Comparison of ENCODE assay signal across 10 cellular contexts in the genomic region with DNA sequence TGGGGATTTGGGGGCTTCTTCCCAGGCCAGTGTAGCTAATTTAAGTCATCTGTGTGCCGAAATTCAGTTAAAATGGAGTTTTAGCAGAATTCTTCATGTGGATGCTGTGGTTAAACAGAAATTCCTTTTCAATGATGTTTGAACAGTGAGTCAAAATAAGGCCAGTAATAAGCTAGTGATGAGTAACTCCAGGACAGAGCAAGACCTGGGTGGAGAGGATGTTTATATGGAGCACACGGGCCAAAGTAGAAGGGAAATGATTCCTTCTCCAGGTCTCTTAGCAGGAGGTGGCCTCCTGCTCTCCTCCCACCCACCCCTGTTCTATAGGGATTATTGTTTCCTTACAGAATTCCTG. TPM values are rescaled to one million over a fixed set of nuclear protein-coding genes. Genes with fewer than 3 reads are reported as not detected.
DNase-seq lines count a peak whose midpoint lies in the region; ATAC-seq, FAIRE-seq and TF ChIP-seq lines count a peak whose summit lies in the region.
"Had no signal": no experiment of that assay in that cellular context is flagged by ENCODE, and none has a peak within 500 bp of the region (broad histone marks: within the 10 kb centered on the region; RNA-seq: fewer than 3 reads in every experiment).

No MANE protein-coding gene starts in this region.

- no peak for TF ChIP-seq POLR2A in esophagus muscularis mucosa (IDR thresholded peaks at IDR 0.05; ENCODE audit: low read depth)

- DNase-seq in AG20443 (ENCODE audit: low spot score) (peak; percentile 84), Panc1 (ENCODE audit: low read depth, low spot score) (peak; percentile 81), esophagus muscularis mucosa (ENCODE audit: extremely low spot score) (no peak), pancreas (no peak), NCI-H2081 (lab: John Stamatoyannopoulos, UW) (no peak)
- DNase-seq in activated T-cell treated with anti-CD3 and anti-CD28 coated beads, Interleukin-2, amount 50 U/mL, for 1 hour: no peak

- in situ Hi-C loops in Panc1 (cut with HindIII; ENCODE audit: low pct_unique_long_range_greater_than_20kb, low sequenced_read_pairs): no loop called here

- no TSS peak for BruUV-seq in Panc1 (replicated peaks; lab: Mats Ljungman, UMichigan)

- H3K4me1 ChIP-seq in Panc1 (ENCODE audit: control insufficient read depth, insufficient read depth, low read length) (peaks cover 81% of the 10 kb centered on the region), esophagus muscularis mucosa (peaks cover 8 to 10% (median 9%) of the 10 kb centered on the region in 4 donors), pancreas (no peaks in the 10 kb centered on the region)

- H3K27ac ChIP-seq in Panc1 (ENCODE audit: low read length) (peak overlapping the region; percentile 100), esophagus muscularis mucosa (replicated peaks in 1 of 4) (peak overlapping the region; percentile 30 to 48 (median 46)), pancreas (peak overlapping the region in 3 of 4 donors; percentile 11 to 41 (median 38))

- TF ChIP-seq EP300 in esophagus muscularis mucosa (IDR thresholded peaks at IDR 0.05): no peak

- no peaks in the 10 kb centered on the region for H3K27me3 ChIP-seq in Panc1 (ENCODE audit: control insufficient read depth, insufficient read depth, low read length)
- H3K27me3 ChIP-seq in esophagus muscularis mucosa: no peaks in the 10 kb centered on the region
- no peaks in the 10 kb centered on the region for H3K27me3 ChIP-seq in pancreas

- TF ChIP-seq CTCF in Panc1 (IDR thresholded peaks at IDR 0.05): no peak
- no peak for TF ChIP-seq CTCF in esophagus muscularis mucosa (IDR thresholded peaks at IDR 0.05)
- TF ChIP-seq CTCF in pancreas (IDR thresholded peaks at IDR 0.05): no peak

- peaks cover 3% of the 10 kb centered on the region; the same call in 1 of the 2 replicates for H3K9me3 ChIP-seq in Panc1 (ENCODE audit: control insufficient read depth, insufficient read depth, low read depth, low read length)
- H3K9me3 ChIP-seq in esophagus muscularis mucosa: no peaks in the 10 kb centered on the region
- no peaks in the 10 kb centered on the region for H3K9me3 ChIP-seq in pancreas

- intact Hi-C loops in Panc1 (cut with micrococcal nuclease; ENCODE audit: unreplicated experiment) (no loop called here), esophagus muscularis mucosa (cut with DNase I) (no loop called here), pancreas (cut with DNase I) (no loop called here)

- ATAC-seq in Panc1 (peak; percentile 86), pancreas (peak in 3 of 4 donors; percentile 48 to 68 (median 60)), GM19035 (IDR thresholded peaks at IDR 0.05; ENCODE audit: unreplicated experiment) (no peak), GM21737 (IDR thresholded peaks at IDR 0.05; ENCODE audit: unreplicated experiment) (no peak)

- H3K4me3 ChIP-seq in Panc1 (ENCODE audit: low read depth in 2 of 2, low read length in 2 of 2) (0 out of 4 replicates have a peak overlapping the region, but pooled peaks of 1 of the 2 experiments have one; percentile 19), esophagus muscularis mucosa (no peak overlapping the region), pancreas (no peak overlapping the region)

- WGBS in esophagus muscularis mucosa: 56% methylated on average over 2 of the region's 2 CpGs
- 75 to 80% methylated on average over 2 of the region's 2 CpGs for WGBS in pancreas, 2 donors

- CTCF ChIA-PET in Panc1 (lab: Charles Lee): no interaction called here

- FAIRE-seq in pancreas (lab: Jason Lieb, UNC): no peak
- FAIRE-seq: D721Med, TTC549 had no signal

- POLR2A ChIA-PET in Panc1 (lab: Charles Lee): interaction anchor here (1.3 to 1.8 kb wide), 2 partner anchors 17 to 34 kb away, joined by 3 to 7 read pairs; no protein-coding TSS in a partner anchor

- no peaks in the 10 kb centered on the region for H3K36me3 ChIP-seq in Panc1 (ENCODE audit: control insufficient read depth, insufficient read depth, low read length)
- H3K36me3 ChIP-seq in esophagus muscularis mucosa: no peaks in the 10 kb centered on the region
- H3K36me3 ChIP-seq in pancreas: no peaks in the 10 kb centered on the region

RNA-seq across cellular contexts. Expression of a gene that starts 31.9 kb away (rescaled TPM):
- 303 TPM for total RNA-seq in Panc1 (2021; ENCODE audit: unreplicated experiment)
- polyA plus RNA-seq in Panc1 (2012; ENCODE audit: insufficient read length): 124 TPM
- total RNA-seq in esophagus muscularis mucosa: 10 to 100 TPM; 23.9 to 40.7 (median 28.9) TPM
- 10 to 100 TPM; 15.4 to 29.5 (median 19.7) TPM for total RNA-seq in pancreas
- polyA plus RNA-seq in pancreas: 10 to 100 TPM; 24.0 to 39.5 TPM

RNA-seq across cellular contexts. Expression of a gene that starts 58.7 kb away (rescaled TPM):
- 66.3 TPM for total RNA-seq in Panc1 (2021; ENCODE audit: unreplicated experiment)
- 69.8 TPM for polyA plus RNA-seq in Panc1 (2012; ENCODE audit: insufficient read length)
- total RNA-seq in esophagus muscularis mucosa: 10 to 100 TPM; 21.2 to 36.3 (median 32.7) TPM
- 1 to 10 TPM; 5.9 to 9.7 (median 7.6) TPM for total RNA-seq in pancreas
- 10 to 100 TPM in 1 of 2 donors, 1 to 10 TPM in 1; 9.9 to 10.3 TPM for polyA plus RNA-seq in pancreas

Comparison
In these comparisons a context has a peak if more than half of its experiments do, and no peak if none do; other contexts are left out.
1. DNase-seq: peak in AG20443 (single experiment) and Panc1 (single experiment); none in esophagus muscularis mucosa (single experiment), pancreas (0 of 6), NCI-H2081 (0 of 2) and activated T-cell treated with anti-CD3 and anti-CD28 coated beads, Interleukin-2, amount 50 U/mL, for 1 hour (single experiment).
2. ATAC-seq: peak in Panc1 (single experiment) and pancreas (3 of 4); none in GM19035 (single experiment) and GM21737 (single experiment).
3. H3K27ac ChIP-seq: peak in every context shown above with its lines; median percentile 100 in Panc1; 46 in esophagus muscularis mucosa; 38 in pancreas.